In the genomic region with DNA sequence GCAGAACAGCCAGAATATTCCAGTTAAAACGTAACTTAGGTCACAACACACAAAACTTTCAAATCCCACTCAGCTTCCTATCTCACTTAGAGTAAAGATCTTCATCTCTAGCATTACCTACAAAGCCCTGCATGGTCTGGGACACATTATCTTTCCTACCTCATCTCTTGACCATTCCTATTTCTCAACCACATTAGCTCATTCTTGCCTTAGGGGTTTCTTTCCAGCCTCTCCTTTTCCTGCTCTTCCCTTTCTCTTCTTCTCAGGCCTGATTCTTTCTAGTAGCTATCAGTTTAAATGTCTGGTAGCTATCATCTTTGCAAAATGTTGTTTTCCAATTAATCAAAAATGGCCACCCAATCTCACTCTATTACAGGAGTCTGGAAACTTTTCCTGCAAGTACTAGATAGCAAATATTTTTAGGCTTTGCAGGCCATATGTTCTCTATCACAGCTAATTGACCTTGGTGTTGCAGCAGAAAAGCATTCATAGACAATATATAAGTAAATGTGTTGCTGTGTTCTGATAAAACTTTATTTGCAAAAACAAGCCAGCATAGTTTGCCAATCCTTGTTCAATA, we compare ENCODE assay signal across 16 cellular contexts. TPM values are rescaled to one million over a fixed set of nuclear protein-coding genes. Genes with fewer than 3 reads are reported as not detected.
DNase-seq lines count a peak whose midpoint lies in the region; ATAC-seq and TF ChIP-seq lines count a peak whose summit lies in the region.
"Had no signal": no experiment of that assay in that cellular context is flagged by ENCODE, and none has a peak within 500 bp of the region (broad histone marks: within the 10 kb centered on the region; RNA-seq: fewer than 3 reads in every experiment).

No MANE protein-coding gene starts in this region.

- H3K9me3 Mint-ChIP-seq in CD4-positive, alpha-beta memory T cell = peaks cover 0 to 3% (median 0%) of the 10 kb centered on the region in 8 donors
- no peaks in the 10 kb centered on the region for H3K9me3 Mint-ChIP-seq in activated T-helper 1 cell treated with anti-CD3 and anti-CD28 coated beads, Interleukin-12 subunit alpha, Interleukin-12 subunit beta, Interleukin-2, Interleukin-4 antibody, amounts not matched to agents 30 ng/mL and 10 ng/mL and 1 ng/mL, durations not matched to agents 14 hours and 24 hours and 36 hours
- H3K9me3 Mint-ChIP-seq in immature natural killer cell = no peaks in the 10 kb centered on the region
- no peaks in the 10 kb centered on the region for H3K9me3 Mint-ChIP-seq in activated CD4-positive, alpha-beta T cell treated with anti-CD3 and anti-CD28 coated beads for 36 hours (ENCODE audit: low read depth)

- no peaks in the 10 kb centered on the region for H3K27me3 Mint-ChIP-seq in CD4-positive, alpha-beta memory T cell
- no peaks in the 10 kb centered on the region for H3K27me3 Mint-ChIP-seq in activated T-helper 1 cell treated with anti-CD3 and anti-CD28 coated beads, Interleukin-12 subunit alpha, Interleukin-12 subunit beta, Interleukin-2, Interleukin-4 antibody, amounts not matched to agents 30 ng/mL and 10 ng/mL and 1 ng/mL, durations not matched to agents 14 hours and 24 hours and 36 hours (ENCODE audit: insufficient read depth)
- peaks cover 0 to 2% (median 0%) of the 10 kb centered on the region in 3 donors for H3K27me3 Mint-ChIP-seq in immature natural killer cell (ENCODE audit: low read depth in 3 of 3)
- no peaks in the 10 kb centered on the region for H3K27me3 Mint-ChIP-seq in activated CD4-positive, alpha-beta T cell treated with anti-CD3 and anti-CD28 coated beads for 36 hours
- H3K27me3 Mint-ChIP-seq: activated CD4-positive, alpha-beta T cell treated with anti-CD3 and anti-CD28 coated beads, Interleukin-2, amount 10 ng/mL, durations not matched to agents 7 days and 5 days had no signal

- no peaks in the 10 kb centered on the region for H3K9me3 ChIP-seq in CD4-positive, alpha-beta memory T cell (ENCODE audit: control insufficient read depth in 1 of 2, low read length in 2 of 2)

- no peak for DNase-seq in CD4-positive, alpha-beta memory T cell
- DNase-seq in EL (peak; percentile 51), immature natural killer cell (no peak), omental fat pad (ENCODE audit: low spot score) (no peak), ureter (ENCODE audit: low spot score) (no peak)
- DNase-seq in activated T-helper 1 cell treated with anti-CD3 and anti-CD28 coated beads, Interleukin-12 subunit alpha, Interleukin-12 subunit beta, Interleukin-2, Interleukin-4 antibody, amounts not matched to agents 30 ng/mL and 10 ng/mL and 1 ng/mL, durations not matched to agents 14 hours and 24 hours and 36 hours (ENCODE audit: low spot score) = no peak
- DNase-seq in activated CD4-positive, alpha-beta T cell treated with anti-CD3 and anti-CD28 coated beads for 36 hours = no peak
- DNase-seq: activated CD4-positive, alpha-beta T cell treated with anti-CD3 and anti-CD28 coated beads, Interleukin-2, amount 10 ng/mL, durations not matched to agents 7 days and 5 days; AML-193; erythroblast; left ventricle myocardium superior; NCI-H1417; NCI-H748 treated with DMSO at 0.1 percent for 48 hours; stimulated activated CD4-positive, alpha-beta T cell treated with anti-CD3 and anti-CD28 coated beads, Interleukin-2, amount 100 ng/mL, for 24 hours had no signal

- H3K27me3 ChIP-seq in CD4-positive, alpha-beta memory T cell (ENCODE audit: insufficient read depth, low read length) = no peaks in the 10 kb centered on the region
- H3K27me3 ChIP-seq: cardiac muscle cell had no signal

- H3K36me3 ChIP-seq in CD4-positive, alpha-beta memory T cell (ENCODE audit: insufficient read depth, low read length) = no peaks in the 10 kb centered on the region
- H3K36me3 ChIP-seq: cardiac muscle cell had no signal

- peak overlapping the region in 1 of 7 donors; percentile 81 for H3K27ac Mint-ChIP-seq in CD4-positive, alpha-beta memory T cell
- no peak overlapping the region for H3K27ac Mint-ChIP-seq in activated T-helper 1 cell treated with anti-CD3 and anti-CD28 coated beads, Interleukin-12 subunit alpha, Interleukin-12 subunit beta, Interleukin-2, Interleukin-4 antibody, amounts not matched to agents 30 ng/mL and 10 ng/mL and 1 ng/mL, durations not matched to agents 14 hours and 24 hours and 36 hours
- H3K27ac Mint-ChIP-seq in immature natural killer cell = peak overlapping the region in 3 of 6 donors; percentile 2 to 54 (median 13)
- no peak overlapping the region for H3K27ac Mint-ChIP-seq in activated CD4-positive, alpha-beta T cell treated with anti-CD3 and anti-CD28 coated beads for 36 hours
- H3K27ac Mint-ChIP-seq: activated CD4-positive, alpha-beta T cell treated with anti-CD3 and anti-CD28 coated beads, Interleukin-2, amount 10 ng/mL, durations not matched to agents 7 days and 5 days had no signal

- H3K4me1 Mint-ChIP-seq in CD4-positive, alpha-beta memory T cell = peaks cover 4 to 19% (median 13%) of the 10 kb centered on the region in 4 donors
- peaks cover 16% of the 10 kb centered on the region for H3K4me1 Mint-ChIP-seq in activated T-helper 1 cell treated with anti-CD3 and anti-CD28 coated beads, Interleukin-12 subunit alpha, Interleukin-12 subunit beta, Interleukin-2, Interleukin-4 antibody, amounts not matched to agents 30 ng/mL and 10 ng/mL and 1 ng/mL, durations not matched to agents 14 hours and 24 hours and 36 hours (ENCODE audit: low read depth)
- H3K4me1 Mint-ChIP-seq in immature natural killer cell = peaks cover 12 to 16% of the 10 kb centered on the region in 2 donors
- H3K4me1 Mint-ChIP-seq in activated CD4-positive, alpha-beta T cell treated with anti-CD3 and anti-CD28 coated beads for 36 hours = peaks cover 17% of the 10 kb centered on the region

- H3K4me1 ChIP-seq in CD4-positive, alpha-beta memory T cell (ENCODE audit: insufficient read depth, low read length) = no peaks in the 10 kb centered on the region
- H3K4me1 ChIP-seq: parathyroid adenoma had no signal

- no peak overlapping the region for H3K4me3 ChIP-seq in CD4-positive, alpha-beta memory T cell (ENCODE audit: low read length in 2 of 2)
- H3K4me3 ChIP-seq: cardiac muscle cell had no signal

- H3K27ac ChIP-seq in CD4-positive, alpha-beta memory T cell (ENCODE audit: low read depth, low read length) = no peak overlapping the region
- H3K27ac ChIP-seq: cardiac muscle cell, parathyroid adenoma had no signal

- TF ChIP-seq CTCF in omental fat pad (IDR thresholded peaks at IDR 0.05) = no peak

- ATAC-seq in omental fat pad (ENCODE audit: low FRiP score) = no peak
- ATAC-seq in activated CD4-positive, alpha-beta T cell treated with anti-CD3 and anti-CD28 coated beads for 36 hours = no peak
- ATAC-seq: left ventricle myocardium superior had no signal

- intact Hi-C loops in CD4-positive, alpha-beta memory T cell (cut with micrococcal nuclease) = no loop called here
- intact Hi-C loops in activated T-helper 1 cell treated with anti-CD3 and anti-CD28 coated beads, Interleukin-12 subunit alpha, Interleukin-12 subunit beta, Interleukin-2, Interleukin-4 antibody, amounts not matched to agents 30 ng/mL and 10 ng/mL and 1 ng/mL, durations not matched to agents 14 hours and 24 hours and 36 hours (cut with micrococcal nuclease) = no loop called here
- intact Hi-C loops in activated CD4-positive, alpha-beta T cell treated with anti-CD3 and anti-CD28 coated beads for 36 hours (cut with DNase I, micrococcal nuclease) = no loop called here

- CTCF ChIA-PET in CD4-positive, alpha-beta memory T cell (lab: Charles Lee; ENCODE audit: partially characterized antibody) = no interaction called here
- CTCF ChIA-PET in activated CD4-positive, alpha-beta T cell treated with anti-CD3 and anti-CD28 coated beads for 36 hours (lab: Charles Lee) = interaction anchor here (1.4 kb wide), 1 partner anchor 14 kb away, joined by 4 read pairs; no protein-coding TSS in a partner anchor

- POLR2A ChIA-PET in CD4-positive, alpha-beta memory T cell (lab: Charles Lee; ENCODE audit: partially characterized antibody) = no interaction called here
- POLR2A ChIA-PET in activated CD4-positive, alpha-beta T cell treated with anti-CD3 and anti-CD28 coated beads for 36 hours (lab: Charles Lee) = no interaction called here

- H3K36me3 Mint-ChIP-seq in CD4-positive, alpha-beta memory T cell = no peaks in the 10 kb centered on the region
- peaks cover 1% of the 10 kb centered on the region for H3K36me3 Mint-ChIP-seq in activated T-helper 1 cell treated with anti-CD3 and anti-CD28 coated beads, Interleukin-12 subunit alpha, Interleukin-12 subunit beta, Interleukin-2, Interleukin-4 antibody, amounts not matched to agents 30 ng/mL and 10 ng/mL and 1 ng/mL, durations not matched to agents 14 hours and 24 hours and 36 hours (ENCODE audit: low read depth)
- H3K36me3 Mint-ChIP-seq in immature natural killer cell = peaks cover 0 to 4% (median 0%) of the 10 kb centered on the region in 3 donors
- H3K36me3 Mint-ChIP-seq in activated CD4-positive, alpha-beta T cell treated with anti-CD3 and anti-CD28 coated beads for 36 hours (ENCODE audit: low read depth) = peaks cover 2% of the 10 kb centered on the region

- H3K4me3 Mint-ChIP-seq in CD4-positive, alpha-beta memory T cell = peak overlapping the region in 5 of 8 donors; percentile 0 to 93 (median 52)
- peak overlapping the region; percentile 5 for H3K4me3 Mint-ChIP-seq in activated T-helper 1 cell treated with anti-CD3 and anti-CD28 coated beads, Interleukin-12 subunit alpha, Interleukin-12 subunit beta, Interleukin-2, Interleukin-4 antibody, amounts not matched to agents 30 ng/mL and 10 ng/mL and 1 ng/mL, durations not matched to agents 14 hours and 24 hours and 36 hours
- peak overlapping the region in 4 of 5 donors; percentile 85 to 92 (median 88) for H3K4me3 Mint-ChIP-seq in immature natural killer cell
- no peak overlapping the region for H3K4me3 Mint-ChIP-seq in activated CD4-positive, alpha-beta T cell treated with anti-CD3 and anti-CD28 coated beads for 36 hours

RNA-seq across cellular contexts. Expression of a gene that starts 15.1 kb away (rescaled TPM):
- 100 to 1,000 TPM in 1 of 2 experiments, 10 to 100 TPM in 1; 93.5 to 106 TPM for total RNA-seq in CD4-positive, alpha-beta memory T cell
- polyA plus RNA-seq in CD4-positive, alpha-beta memory T cell = 10 to 100 TPM; 17.0 to 39.7 TPM
- total RNA-seq in activated T-helper 1 cell treated with anti-CD3 and anti-CD28 coated beads, Interleukin-12 subunit alpha, Interleukin-12 subunit beta, Interleukin-2, Interleukin-4 antibody, amounts not matched to agents 30 ng/mL and 10 ng/mL and 1 ng/mL, durations not matched to agents 14 hours and 24 hours and 36 hours = 213 and 235 TPM in 2 replicates
- polyA plus RNA-seq in immature natural killer cell = 10 to 100 TPM; 27.7 to 62.4 (median 31.5) TPM
- 100 to 1,000 TPM in 3 of 4 donors, 10 to 100 TPM in 1; 94.7 to 205 (median 126) TPM for total RNA-seq in omental fat pad
- 90.8 TPM for total RNA-seq in ureter
- total RNA-seq in activated CD4-positive, alpha-beta T cell treated with anti-CD3 and anti-CD28 coated beads for 36 hours = 100 to 1,000 TPM; 112 to 163 TPM
